21 cellular contexts compared by ENCODE assay signal in the genomic region with DNA sequence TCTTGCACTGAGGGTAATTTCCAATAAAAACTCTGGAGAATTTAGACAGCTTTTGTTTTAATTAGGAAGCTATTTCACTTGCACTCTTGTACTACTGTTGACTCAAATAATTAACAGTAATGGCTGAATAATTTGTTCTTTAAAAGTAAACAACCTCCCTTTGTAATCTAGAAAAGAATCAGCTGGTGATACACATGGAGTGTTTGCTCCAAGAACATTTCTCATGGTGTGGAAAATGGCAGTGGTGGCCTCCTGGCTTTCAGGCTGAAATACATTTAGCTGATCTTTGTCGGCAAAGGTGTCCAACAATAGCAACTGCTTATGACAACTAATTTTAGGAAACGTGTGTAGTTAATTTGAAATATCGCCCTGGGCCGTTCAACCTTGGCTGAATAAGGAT.
A peak's percentile ranks its signal among the peaks of the same experiment; 100 is the strongest.
DNase-seq lines count a peak whose midpoint lies in the region; ATAC-seq and TF ChIP-seq lines count a peak whose summit lies in the region.
"Had no signal": no experiment of that assay in that cellular context is flagged by ENCODE, and none has a peak within 500 bp of the region (broad histone marks: within the 10 kb centered on the region; RNA-seq: fewer than 3 reads in every experiment).

No MANE protein-coding gene starts in this region.

- no CpG with 5 or more reads among the region's 4 CpGs for WGBS in IMR-90 (ENCODE audit: extremely low coverage in 2 of 2, insufficient read length in 1 of 2), 2 experiments

- no peak overlapping the region for H3K4me3 Mint-ChIP-seq in naive thymus-derived CD8-positive, alpha-beta T cell
- H3K4me3 Mint-ChIP-seq: activated naive CD8-positive, alpha-beta T cell treated with anti-CD3 and anti-CD28 coated beads, Interleukin-2, amount 10 ng/mL, durations not matched to agents 7 days and 5 days; activated T-helper 1 cell treated with anti-CD3 and anti-CD28 coated beads, Interleukin-12 subunit alpha, Interleukin-12 subunit beta, Interleukin-2, Interleukin-4 antibody, amounts not matched to agents 30 ng/mL and 10 ng/mL and 1 ng/mL, durations not matched to agents 14 hours and 24 hours and 36 hours had no signal

- no peak overlapping the region for H2AK9ac ChIP-seq in IMR-90 (replicated peaks; ENCODE audit: low read depth, low read length, poor library complexity)

- no peak overlapping the region for H2AFZ ChIP-seq in IMR-90 (replicated peaks; ENCODE audit: low read length, poor library complexity)

- no peak overlapping the region for H3K23ac ChIP-seq in IMR-90 (ENCODE audit: low read depth, low read length)

- no peak overlapping the region for H3K56ac ChIP-seq in IMR-90 (ENCODE audit: extremely low read depth, insufficient read depth, low read length)

- TF ChIP-seq POLR2A in IMR-90 (IDR thresholded peaks at IDR 0.05; ENCODE audit: low read depth, low read length): no peak

- H2BK15ac ChIP-seq in IMR-90 (ENCODE audit: low read depth, low read length): no peak overlapping the region

- H2AK5ac ChIP-seq in IMR-90 (ENCODE audit: low read depth, low read length): no peak overlapping the region

- H2BK120ac ChIP-seq in IMR-90 (ENCODE audit: low read depth, low read length): no peak overlapping the region

- H3K9ac ChIP-seq in IMR-90 (ENCODE audit: low read depth, low read length): no peak overlapping the region

- POLR2A ChIA-PET in IMR-90 (lab: Charles Lee; ENCODE audit: unreplicated experiment): no interaction called here
- POLR2A ChIA-PET in naive thymus-derived CD8-positive, alpha-beta T cell (lab: Charles Lee): no interaction called here

- H3K4me1 Mint-ChIP-seq in naive thymus-derived CD8-positive, alpha-beta T cell: peaks cover 0 to 33% (median 5%) of the 10 kb centered on the region in 4 donors

- no peaks in the 10 kb centered on the region for H3K27me3 Mint-ChIP-seq in naive thymus-derived CD8-positive, alpha-beta T cell

- no peak overlapping the region for H4K91ac ChIP-seq in IMR-90 (ENCODE audit: insufficient read depth, low read depth, low read length)

- no peak overlapping the region for H3K18ac ChIP-seq in IMR-90 (ENCODE audit: low read depth, low read length)

- no peaks in the 10 kb centered on the region for H3K9me3 Mint-ChIP-seq in naive thymus-derived CD8-positive, alpha-beta T cell
- H3K9me3 Mint-ChIP-seq: activated naive CD8-positive, alpha-beta T cell treated with anti-CD3 and anti-CD28 coated beads, Interleukin-2, amount 10 ng/mL, durations not matched to agents 7 days and 5 days; activated T-helper 1 cell treated with anti-CD3 and anti-CD28 coated beads, Interleukin-12 subunit alpha, Interleukin-12 subunit beta, Interleukin-2, Interleukin-4 antibody, amounts not matched to agents 30 ng/mL and 10 ng/mL and 1 ng/mL, durations not matched to agents 14 hours and 24 hours and 36 hours had no signal

- intact Hi-C loops in IMR-90 (cut with micrococcal nuclease): no loop called here

- H4K5ac ChIP-seq in IMR-90 (ENCODE audit: low read depth, low read length): no peak overlapping the region

- no peaks in the 10 kb centered on the region for H3K27me3 ChIP-seq in IMR-90 (ENCODE audit: control insufficient read depth, insufficient read depth, low read length)
- H3K27me3 ChIP-seq: brain microvascular endothelial cell, gastrocnemius medialis, ovary, right lobe of liver, SJCRH30 had no signal

- H3K14ac ChIP-seq in IMR-90 (replicated peaks; ENCODE audit: low read depth, low read length): no peak overlapping the region

- H2BK20ac ChIP-seq in IMR-90 (ENCODE audit: low read depth, low read length): no peak overlapping the region

- no peak overlapping the region for H3K4me2 ChIP-seq in IMR-90 (ENCODE audit: low read depth, low read length)

- H3K27ac Mint-ChIP-seq in naive thymus-derived CD8-positive, alpha-beta T cell: no peak overlapping the region
- H3K27ac Mint-ChIP-seq: activated naive CD8-positive, alpha-beta T cell treated with anti-CD3 and anti-CD28 coated beads, Interleukin-2, amount 10 ng/mL, durations not matched to agents 7 days and 5 days; activated T-helper 1 cell treated with anti-CD3 and anti-CD28 coated beads, Interleukin-12 subunit alpha, Interleukin-12 subunit beta, Interleukin-2, Interleukin-4 antibody, amounts not matched to agents 30 ng/mL and 10 ng/mL and 1 ng/mL, durations not matched to agents 14 hours and 24 hours and 36 hours had no signal

- no peak overlapping the region for H3K4me3 ChIP-seq in IMR-90 (ENCODE audit: insufficient read depth, low read depth, low read length)
- H3K4me3 ChIP-seq: gastrocnemius medialis, HAP-1, ovary, right lobe of liver, SJCRH30 had no signal

- H3K36me3 ChIP-seq in IMR-90 (ENCODE audit: control insufficient read depth, insufficient read depth, low read length): peaks cover 1% of the 10 kb centered on the region; the same call in 1 of the 2 replicates
- H3K36me3 ChIP-seq: gastrocnemius medialis, HAP-1, ovary, right lobe of liver, SJCRH30 had no signal

- no peaks in the 10 kb centered on the region for H3K9me3 ChIP-seq in IMR-90 (ENCODE audit: control insufficient read depth, insufficient read depth, low read length)
- H3K9me3 ChIP-seq: gastrocnemius medialis, HAP-1, ovary, right lobe of liver, SJCRH30 had no signal

- peaks cover 2 to 75% of the 10 kb centered on the region in 2 experiments for H3K79me1 ChIP-seq in IMR-90 (ENCODE audit: low read depth in 1 of 2, low read length in 2 of 2)

- dilution Hi-C loops in IMR-90 (cut with HindIII; ENCODE audit: low sequenced_read_pairs, unreplicated experiment): no loop called here

- H3K36me3 Mint-ChIP-seq in naive thymus-derived CD8-positive, alpha-beta T cell: no peaks in the 10 kb centered on the region
- H3K36me3 Mint-ChIP-seq: activated naive CD8-positive, alpha-beta T cell treated with anti-CD3 and anti-CD28 coated beads, Interleukin-2, amount 10 ng/mL, durations not matched to agents 7 days and 5 days had no signal

- H3K27ac ChIP-seq in IMR-90 (ENCODE audit: insufficient read depth, low read length): peak overlapping the region; percentile 12; the same call in 1 of the 2 replicates
- H3K27ac ChIP-seq: brain microvascular endothelial cell, epithelial cell of prostate, ovary, right lobe of liver, SJCRH30 had no signal

- in situ Hi-C loops in IMR-90 (cut with MboI; ENCODE audit: low sequenced_read_pairs): no loop called here

- TF ChIP-seq RAD21 in IMR-90 (IDR thresholded peaks at IDR 0.05; ENCODE audit: low read length): no peak

- H3K4ac ChIP-seq in IMR-90 (ENCODE audit: low read depth, low read length): no peak overlapping the region

- peaks cover 91% of the 10 kb centered on the region for H4K20me1 ChIP-seq in IMR-90 (ENCODE audit: insufficient read depth, low read length)

- no peak overlapping the region for H4K8ac ChIP-seq in IMR-90 (ENCODE audit: low read depth in 2 of 2, low read length in 2 of 2)

- CTCF ChIA-PET in IMR-90 (lab: Yijun Ruan, JAX): interaction anchor here (0.5 to 1.0 kb wide), 2 partner anchors 10 to 175 kb away, joined by 4 to 5 read pairs; no protein-coding TSS in a partner anchor

- DNase-seq in COR-L47 (lab: John Stamatoyannopoulos, UW) (peak; percentile 45), IMR-90 (no peak), NCI-H748 treated with DMSO at 0.1 percent for 48 hours (lab: John Stamatoyannopoulos, UW) (peak; percentile 91), left kidney (ENCODE audit: low read depth, low spot score) (peak; percentile 35), activated T-cell treated with anti-CD3 and anti-CD28 coated beads for 4 hours (no peak), NCI-H2196 treated with DMSO at 0.1 percent for 48 hours (lab: John Stamatoyannopoulos, UW; ENCODE audit: unreplicated experiment) (no peak), Ammon's horn (ENCODE audit: low spot score) (no peak)
- DNase-seq in naive thymus-derived CD8-positive, alpha-beta T cell: no peak
- DNase-seq: activated CD8-positive, alpha-beta memory T cell treated with anti-CD3 and anti-CD28 coated beads for 24 hours; activated naive CD8-positive, alpha-beta T cell treated with anti-CD3 and anti-CD28 coated beads, Interleukin-2, amount 10 ng/mL, durations not matched to agents 7 days and 5 days; brain microvascular endothelial cell; gastrocnemius medialis; left colon; NCI-H524 treated with DMSO at 0.1 percent for 48 hours; ovary; PC-3; right lobe of liver; SJCRH30 had no signal

- TF ChIP-seq CTCF in IMR-90 (conservative IDR thresholded peaks at IDR 0.05; ENCODE audit: low read depth, low read length): no peak

- BruUV-seq in IMR-90 (replicated peaks; lab: Mats Ljungman, UMichigan): no TSS peak

- H3K9me1 ChIP-seq in IMR-90 (ENCODE audit: insufficient read depth, low read length): peaks cover 13% of the 10 kb centered on the region

- ATAC-seq in IMR-90 (ENCODE audit: low read depth): no peak
- no peak for ATAC-seq in naive thymus-derived CD8-positive, alpha-beta T cell
- ATAC-seq: gastrocnemius medialis, left colon, PC-3, right lobe of liver had no signal

- H3K4me1 ChIP-seq in IMR-90 (ENCODE audit: control insufficient read depth, insufficient read depth, low read length): peaks cover 14% of the 10 kb centered on the region
- H3K4me1 ChIP-seq: SJCRH30 had no signal

- peak overlapping the region; percentile 4 for H2BK5ac ChIP-seq in IMR-90 (ENCODE audit: low read depth, low read length, poor library complexity, severe bottlenecking)

TF ChIP-seq in IMR-90, 13 proteins besides CTCF, POLR2A, EP300 and RAD21 (continues in another document):
- no peak for TF ChIP-seq CEBPB (IDR thresholded peaks at IDR 0.05; ENCODE audit: low read depth, low read length)
- no peak for TF ChIP-seq MAZ (IDR thresholded peaks at IDR 0.05; ENCODE audit: borderline replicate concordance, low read depth, low read length)
- TF ChIP-seq, protein P1, sequence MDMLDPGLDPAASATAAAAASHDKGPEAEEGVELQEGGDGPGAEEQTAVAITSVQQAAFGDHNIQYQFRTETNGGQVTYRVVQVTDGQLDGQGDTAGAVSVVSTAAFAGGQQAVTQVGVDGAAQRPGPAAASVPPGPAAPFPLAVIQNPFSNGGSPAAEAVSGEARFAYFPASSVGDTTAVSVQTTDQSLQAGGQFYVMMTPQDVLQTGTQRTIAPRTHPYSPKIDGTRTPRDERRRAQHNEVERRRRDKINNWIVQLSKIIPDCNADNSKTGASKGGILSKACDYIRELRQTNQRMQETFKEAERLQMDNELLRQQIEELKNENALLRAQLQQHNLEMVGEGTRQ (IDR thresholded peaks at IDR 0.05; ENCODE audit: low read depth, low read length): no peak
- no peak for TF ChIP-seq MXI1 (IDR thresholded peaks at IDR 0.05; ENCODE audit: borderline replicate concordance, low read depth, low read length)
- TF ChIP-seq NFE2L2 (IDR thresholded peaks at IDR 0.05; ENCODE audit: low read depth, low read length): no peak
- no peak for TF ChIP-seq BHLHE40 (IDR thresholded peaks at IDR 0.05; ENCODE audit: low read depth, low read length)
- TF ChIP-seq CHD1 (IDR thresholded peaks at IDR 0.05; ENCODE audit: low read depth, low read length): no peak

Comparison
In these comparisons a context has a peak if more than half of its experiments do, and no peak if none do; other contexts are left out.
1. DNase-seq: peak in COR-L47 (single experiment), NCI-H748 treated with DMSO at 0.1 percent for 48 hours (single experiment) and left kidney (single experiment); none in IMR-90 (single experiment), naive thymus-derived CD8-positive, alpha-beta T cell (0 of 10), activated T-cell treated with anti-CD3 and anti-CD28 coated beads for 4 hours (single experiment), NCI-H2196 treated with DMSO at 0.1 percent for 48 hours (single experiment) and Ammon's horn (single experiment).